ENCODE assay signal across 1 cellular context in the genomic region with DNA sequence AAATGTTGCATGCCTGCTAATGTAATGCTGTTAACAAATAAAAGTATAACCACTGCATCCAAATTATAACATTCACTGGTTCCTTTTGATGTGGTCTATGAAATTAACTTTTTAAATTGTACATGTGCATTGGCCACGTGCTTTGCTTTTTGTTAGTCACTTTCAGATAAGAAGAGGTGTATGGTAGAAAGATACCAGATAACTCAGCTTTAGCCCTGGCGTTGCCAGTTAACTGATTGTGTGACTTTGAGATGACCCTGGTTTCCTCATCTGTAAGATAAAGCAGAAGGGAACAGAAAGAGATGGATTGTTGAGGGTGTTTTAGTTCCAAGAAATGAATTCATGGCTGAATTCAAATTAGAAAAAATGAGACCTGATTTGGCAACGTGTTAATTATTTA.
TF ChIP-seq lines count a peak whose summit lies in the region.

No MANE protein-coding gene starts in this region.

TF ChIP-seq in K562, 482 proteins besides CTCF, POLR2A, EP300 and RAD21 (continued from another document and continues in another):
- no peak for TF ChIP-seq MCM5 (IDR thresholded peaks at IDR 0.05; ENCODE audit: low read depth)
- TF ChIP-seq, protein P1, sequence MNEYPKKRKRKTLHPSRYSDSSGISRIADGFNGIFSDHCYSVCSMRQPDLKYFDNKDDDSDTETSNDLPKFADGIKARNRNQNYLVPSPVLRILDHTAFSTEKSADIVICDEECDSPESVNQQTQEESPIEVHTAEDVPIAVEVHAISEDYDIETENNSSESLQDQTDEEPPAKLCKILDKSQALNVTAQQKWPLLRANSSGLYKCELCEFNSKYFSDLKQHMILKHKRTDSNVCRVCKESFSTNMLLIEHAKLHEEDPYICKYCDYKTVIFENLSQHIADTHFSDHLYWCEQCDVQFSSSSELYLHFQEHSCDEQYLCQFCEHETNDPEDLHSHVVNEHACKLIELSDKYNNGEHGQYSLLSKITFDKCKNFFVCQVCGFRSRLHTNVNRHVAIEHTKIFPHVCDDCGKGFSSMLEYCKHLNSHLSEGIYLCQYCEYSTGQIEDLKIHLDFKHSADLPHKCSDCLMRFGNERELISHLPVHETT (CRISPR knock-in tag; conservative IDR thresholded peaks at IDR 0.05 in 1 of 2, IDR thresholded peaks at IDR 0.05 in 1 of 2) = no peak
- no peak for TF ChIP-seq SMARCC2 (IDR thresholded peaks at IDR 0.05; ENCODE audit: low read depth)
- TF ChIP-seq ZMIZ1 (IDR thresholded peaks at IDR 0.05; ENCODE audit: low read depth in 2 of 2, low read length in 2 of 2) = no peak
- TF ChIP-seq ZNF444 (CRISPR knock-in tag; IDR thresholded peaks at IDR 0.05) = no peak
- peak; percentile 85 for TF ChIP-seq LEF1 (IDR thresholded peaks at IDR 0.05)
- no peak for TF ChIP-seq GATA2 (CRISPR knock-in tag; IDR thresholded peaks at IDR 0.05)
- no peak for TF ChIP-seq CBX5 (IDR thresholded peaks at IDR 0.05; ENCODE audit: borderline replicate concordance, low read depth)
- TF ChIP-seq MEF2D (tag; conservative IDR thresholded peaks at IDR 0.05; ENCODE audit: low read depth) = no peak
- no peak for TF ChIP-seq CEBPG (CRISPR knock-in tag; IDR thresholded peaks at IDR 0.05)
- TF ChIP-seq CEBPG (tag; conservative IDR thresholded peaks at IDR 0.05 in 1 of 2, IDR thresholded peaks at IDR 0.05 in 1 of 2) = no peak
- no peak for TF ChIP-seq ARHGAP35 (IDR thresholded peaks at IDR 0.05; ENCODE audit: partially characterized antibody)
- TF ChIP-seq, protein P2, sequence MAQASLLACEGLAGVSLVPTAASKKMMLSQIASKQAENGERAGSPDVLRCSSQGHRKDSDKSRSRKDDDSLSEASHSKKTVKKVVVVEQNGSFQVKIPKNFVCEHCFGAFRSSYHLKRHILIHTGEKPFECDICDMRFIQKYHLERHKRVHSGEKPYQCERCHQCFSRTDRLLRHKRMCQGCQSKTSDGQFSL (CRISPR knock-in tag; IDR thresholded peaks at IDR 0.05) = no peak
- TF ChIP-seq, protein P2 (tag; IDR thresholded peaks at IDR 0.05) = no peak
- no peak for TF ChIP-seq CBX3 (IDR thresholded peaks at IDR 0.05; ENCODE audit: borderline replicate concordance in 1 of 2, low read length in 2 of 2)
- TF ChIP-seq SIRT6 (IDR thresholded peaks at IDR 0.05; ENCODE audit: low read depth, low read length) = no peak
- TF ChIP-seq SAFB2 (IDR thresholded peaks at IDR 0.05; ENCODE audit: borderline replicate concordance, low read depth, low read length, severe bottlenecking) = no peak
- TF ChIP-seq ZNF184 (CRISPR knock-in tag; IDR thresholded peaks at IDR 0.05) = no peak
- no peak for TF ChIP-seq MXI1 (IDR thresholded peaks at IDR 0.05; ENCODE audit: low read depth, low read length)
- TF ChIP-seq COPS2 (conservative IDR thresholded peaks at IDR 0.05) = no peak
- TF ChIP-seq NUFIP1 (IDR thresholded peaks at IDR 0.05; ENCODE audit: partially characterized antibody) = no peak
- no peak for TF ChIP-seq BCLAF1 (IDR thresholded peaks at IDR 0.05; ENCODE audit: borderline replicate concordance in 1 of 2, control insufficient read depth in 1 of 2, low read depth in 2 of 2, low read length in 1 of 2)
- no peak for TF ChIP-seq ZNF696 (CRISPR knock-in tag; conservative IDR thresholded peaks at IDR 0.05)
- no peak for TF ChIP-seq ZBTB11 (CRISPR knock-in tag; IDR thresholded peaks at IDR 0.05)
- TF ChIP-seq IFI16 (CRISPR knock-in tag; IDR thresholded peaks at IDR 0.05) = no peak
- no peak for TF ChIP-seq ATF4 (CRISPR knock-in tag; IDR thresholded peaks at IDR 0.05)
- TF ChIP-seq ZNF668 (CRISPR knock-in tag; IDR thresholded peaks at IDR 0.05) = no peak
- TF ChIP-seq, protein P3, sequence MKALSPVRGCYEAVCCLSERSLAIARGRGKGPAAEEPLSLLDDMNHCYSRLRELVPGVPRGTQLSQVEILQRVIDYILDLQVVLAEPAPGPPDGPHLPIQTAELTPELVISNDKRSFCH (CRISPR knock-in tag; IDR thresholded peaks at IDR 0.05) = no peak
- TF ChIP-seq, protein P3 (tag; IDR thresholded peaks at IDR 0.05) = no peak
- no peak for TF ChIP-seq KAT8 (IDR thresholded peaks at IDR 0.05; ENCODE audit: low read depth)
- no peak for TF ChIP-seq NR3C1 (CRISPR knock-in tag; IDR thresholded peaks at IDR 0.05)
- TF ChIP-seq ZNF140 (CRISPR knock-in tag; IDR thresholded peaks at IDR 0.05) = no peak
- TF ChIP-seq, protein P4, sequence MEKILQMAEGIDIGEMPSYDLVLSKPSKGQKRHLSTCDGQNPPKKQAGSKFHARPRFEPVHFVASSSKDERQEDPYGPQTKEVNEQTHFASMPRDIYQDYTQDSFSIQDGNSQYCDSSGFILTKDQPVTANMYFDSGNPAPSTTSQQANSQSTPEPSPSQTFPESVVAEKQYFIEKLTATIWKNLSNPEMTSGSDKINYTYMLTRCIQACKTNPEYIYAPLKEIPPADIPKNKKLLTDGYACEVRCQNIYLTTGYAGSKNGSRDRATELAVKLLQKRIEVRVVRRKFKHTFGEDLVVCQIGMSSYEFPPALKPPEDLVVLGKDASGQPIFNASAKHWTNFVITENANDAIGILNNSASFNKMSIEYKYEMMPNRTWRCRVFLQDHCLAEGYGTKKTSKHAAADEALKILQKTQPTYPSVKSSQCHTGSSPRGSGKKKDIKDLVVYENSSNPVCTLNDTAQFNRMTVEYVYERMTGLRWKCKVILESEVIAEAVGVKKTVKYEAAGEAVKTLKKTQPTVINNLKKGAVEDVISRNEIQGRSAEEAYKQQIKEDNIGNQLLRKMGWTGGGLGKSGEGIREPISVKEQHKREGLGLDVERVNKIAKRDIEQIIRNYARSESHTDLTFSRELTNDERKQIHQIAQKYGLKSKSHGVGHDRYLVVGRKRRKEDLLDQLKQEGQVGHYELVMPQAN (IDR thresholded peaks at IDR 0.05; ENCODE audit: borderline replicate concordance) = no peak
- TF ChIP-seq SIX5 (IDR thresholded peaks at IDR 0.05; ENCODE audit: borderline replicate concordance in 1 of 2, insufficient read depth in 1 of 2, low read depth in 1 of 2, low read length in 2 of 2) = no peak
- no peak for TF ChIP-seq ZBED1 (IDR thresholded peaks at IDR 0.05)
- no peak for TF ChIP-seq ZC3H8 (IDR thresholded peaks at IDR 0.05)
- TF ChIP-seq, protein P5, sequence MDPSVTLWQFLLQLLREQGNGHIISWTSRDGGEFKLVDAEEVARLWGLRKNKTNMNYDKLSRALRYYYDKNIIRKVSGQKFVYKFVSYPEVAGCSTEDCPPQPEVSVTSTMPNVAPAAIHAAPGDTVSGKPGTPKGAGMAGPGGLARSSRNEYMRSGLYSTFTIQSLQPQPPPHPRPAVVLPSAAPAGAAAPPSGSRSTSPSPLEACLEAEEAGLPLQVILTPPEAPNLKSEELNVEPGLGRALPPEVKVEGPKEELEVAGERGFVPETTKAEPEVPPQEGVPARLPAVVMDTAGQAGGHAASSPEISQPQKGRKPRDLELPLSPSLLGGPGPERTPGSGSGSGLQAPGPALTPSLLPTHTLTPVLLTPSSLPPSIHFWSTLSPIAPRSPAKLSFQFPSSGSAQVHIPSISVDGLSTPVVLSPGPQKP (CRISPR knock-in tag; IDR thresholded peaks at IDR 0.05) = no peak
- TF ChIP-seq SPI1 (IDR thresholded peaks at IDR 0.05; ENCODE audit: borderline replicate concordance, low read depth, low read length) = no peak
- TF ChIP-seq, protein P6, sequence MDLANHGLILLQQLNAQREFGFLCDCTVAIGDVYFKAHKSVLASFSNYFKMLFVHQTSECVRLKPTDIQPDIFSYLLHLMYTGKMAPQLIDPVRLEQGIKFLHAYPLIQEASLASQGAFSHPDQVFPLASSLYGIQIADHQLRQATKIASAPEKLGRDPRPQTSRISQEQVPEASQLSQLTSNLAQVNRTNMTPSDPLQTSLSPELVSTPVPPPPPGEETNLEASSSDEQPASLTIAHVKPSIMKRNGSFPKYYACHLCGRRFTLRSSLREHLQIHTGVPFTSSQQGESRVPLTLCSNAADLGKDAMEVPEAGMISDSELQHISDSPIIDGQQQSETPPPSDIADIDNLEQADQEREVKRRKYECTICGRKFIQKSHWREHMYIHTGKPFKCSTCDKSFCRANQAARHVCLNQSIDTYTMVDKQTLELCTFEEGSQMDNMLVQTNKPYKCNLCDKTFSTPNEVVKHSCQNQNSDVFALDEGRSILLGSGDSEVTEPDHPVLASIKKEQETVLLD (IDR thresholded peaks at IDR 0.05) = peak; percentile 35; the same call in 1 of the 2 replicates
- no peak for TF ChIP-seq ZNF561 (CRISPR knock-in tag; conservative IDR thresholded peaks at IDR 0.05)
- no peak for TF ChIP-seq ZNF324 (CRISPR knock-in tag; IDR thresholded peaks at IDR 0.05)
- peak; percentile 45; the same call in 1 of the 2 replicates for TF ChIP-seq FOXM1 (IDR thresholded peaks at IDR 0.05; ENCODE audit: low read depth)
- no peak for TF ChIP-seq FOXM1 (CRISPR knock-in tag; IDR thresholded peaks at IDR 0.05; ENCODE audit: low read depth)
- TF ChIP-seq JUNB (CRISPR knock-in tag; conservative IDR thresholded peaks at IDR 0.05) = no peak
- peak in 1 of 2 experiments; percentile 70; a peak in 1 of 4 replicates for TF ChIP-seq HDAC1 (IDR thresholded peaks at IDR 0.05)
- TF ChIP-seq MECOM (CRISPR knock-in tag; IDR thresholded peaks at IDR 0.05) = peak; percentile 59; the same call in 1 of the 2 replicates
- no peak for TF ChIP-seq ZNF347 (CRISPR knock-in tag; IDR thresholded peaks at IDR 0.05; ENCODE audit: low read depth)
- no peak for TF ChIP-seq KDM2B (CRISPR knock-in tag; IDR thresholded peaks at IDR 0.05)
